18 cellular contexts compared by ENCODE assay signal in the genomic region with DNA sequence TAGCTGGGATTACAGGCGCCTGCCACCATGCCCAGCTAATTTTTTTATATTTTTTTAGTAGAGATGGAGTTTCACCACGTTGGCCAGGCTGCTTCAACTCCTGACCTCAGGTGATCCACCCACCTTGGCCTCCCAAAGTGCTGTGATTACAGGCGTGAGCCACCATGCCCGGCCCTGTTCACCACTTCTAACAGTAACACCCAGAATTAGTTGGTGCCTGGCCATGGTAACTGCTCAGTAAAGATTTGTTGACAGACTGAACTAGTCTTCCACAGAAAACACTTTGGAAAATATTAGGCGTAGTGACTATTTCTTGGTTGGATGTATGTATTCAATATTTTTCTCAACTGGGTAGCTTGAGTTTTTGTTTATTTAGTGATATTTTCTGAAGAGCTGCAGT.
"Had no signal": no experiment of that assay in that cellular context is flagged by ENCODE, and none has a peak within 500 bp of the region (broad histone marks: within the 10 kb centered on the region; RNA-seq: fewer than 3 reads in every experiment).

No MANE protein-coding gene starts in this region.

- H3K4me3 ChIP-seq: coronary artery, heart left ventricle, neural progenitor cell, ovary, tibial artery, upper lobe of right lung, vagina had no signal

- DNase-seq: effector CD4-positive, alpha-beta T cell; heart left ventricle; hippocampal formation; kidney glomerular epithelial cell; naive thymus-derived CD4-positive, alpha-beta T cell; nucleus accumbens; ovary; right cardiac atrium; small intestine; stimulated activated CD4-positive, alpha-beta T cell treated with anti-CD3 and anti-CD28 coated beads, Interleukin-12 subunit alpha, Interleukin-12 subunit beta, amount 100 ng/mL, for 4 hours; stimulated activated naive CD4-positive, alpha-beta T cell treated with Interleukin-2 at 50 U/mL for 16 hours; tibial artery; upper lobe of right lung had no signal

- H3K27me3 ChIP-seq: heart left ventricle, neural progenitor cell, ovary, tibial artery, upper lobe of right lung, vagina had no signal

- H3K27ac ChIP-seq: coronary artery, heart left ventricle, neural progenitor cell, ovary, tibial artery, upper lobe of right lung, vagina had no signal

- H3K4me1 ChIP-seq: heart left ventricle, tibial artery, upper lobe of right lung, vagina had no signal

- H3K36me3 ChIP-seq: ovary had no signal

- H3K4me3 Mint-ChIP-seq: naive thymus-derived CD4-positive, alpha-beta T cell; neural progenitor cell had no signal

- H3K27me3 Mint-ChIP-seq: naive thymus-derived CD4-positive, alpha-beta T cell; progenitor cell of endocrine pancreas had no signal

- ATAC-seq: esophagus mucosa; heart left ventricle; naive thymus-derived CD4-positive, alpha-beta T cell; right cardiac atrium; upper lobe of right lung had no signal

- H3K9me3 Mint-ChIP-seq: neural progenitor cell had no signal

- H3K27ac Mint-ChIP-seq: neural progenitor cell had no signal

- H3K9me3 ChIP-seq: heart left ventricle, ovary, tibial artery, upper lobe of right lung, vagina had no signal
